ENCODE assay signal across 8 cellular contexts in genomic region chr19:18522124-18522861, GRCh38. TPM values are rescaled to one million over a fixed set of nuclear protein-coding genes. Genes with fewer than 3 reads are reported as not detected.
DNase-seq lines count a peak whose midpoint lies in the region; ATAC-seq, FAIRE-seq and TF ChIP-seq lines count a peak whose summit lies in the region.

No MANE protein-coding gene starts in this region.

- no peaks in the 10 kb centered on the region for H3K27me3 Mint-ChIP-seq in activated naive CD8-positive, alpha-beta T cell treated with anti-CD3 and anti-CD28 coated beads, Interleukin-2, amount 10 ng/mL, durations not matched to agents 7 days and 5 days

- H3K4me1 Mint-ChIP-seq in activated naive CD8-positive, alpha-beta T cell treated with anti-CD3 and anti-CD28 coated beads, Interleukin-2, amount 10 ng/mL, durations not matched to agents 7 days and 5 days, result peaks cover 5% of the 10 kb centered on the region

- FAIRE-seq in pancreas (lab: Jason Lieb, UNC), result peak; percentile 97

- H3K36me3 Mint-ChIP-seq in activated naive CD8-positive, alpha-beta T cell treated with anti-CD3 and anti-CD28 coated beads, Interleukin-2, amount 10 ng/mL, durations not matched to agents 7 days and 5 days, result no peaks in the 10 kb centered on the region

- POLR2A ChIA-PET in activated naive CD8-positive, alpha-beta T cell treated with anti-CD3 and anti-CD28 coated beads, Interleukin-2, amount 10 ng/mL, durations not matched to agents 7 days and 5 days (lab: Charles Lee), result interaction anchor here (0.6 to 5.3 kb wide), 16 partner anchors 9 to 994 kb away, joined by 3 to 40 read pairs (median 7); partner anchors contain the start of genes FKBP8, KXD1, NDUFA13 and REX1BD

- TF ChIP-seq CTCF in GM12864 (IDR thresholded peaks at IDR 0.05; ENCODE audit: low read depth, low read length, missing control alignments), result no peak
- peak in 1 of 4 donors; percentile 11 for TF ChIP-seq CTCF in pancreas (IDR thresholded peaks at IDR 0.05)
- peak in 1 of 2 experiments; percentile 9 for TF ChIP-seq CTCF in tibial artery (IDR thresholded peaks at IDR 0.05)

- H3K27me3 ChIP-seq in pancreas (no peaks in the 10 kb centered on the region), tibial artery (no peaks in the 10 kb centered on the region)

- intact Hi-C loops in Right ventricle myocardium superior (cut with DNase I), result no loop called here
- intact Hi-C loops in pancreas (cut with DNase I), result no loop called here
- intact Hi-C loops in tibial artery (cut with DNase I; ENCODE audit: low total_unique reads), result loop anchor here (5.0 kb wide), 1 partner anchor 55 kb away; no protein-coding TSS in a partner anchor

- no peaks in the 10 kb centered on the region for H3K9me3 Mint-ChIP-seq in activated naive CD8-positive, alpha-beta T cell treated with anti-CD3 and anti-CD28 coated beads, Interleukin-2, amount 10 ng/mL, durations not matched to agents 7 days and 5 days

- DNase-seq in GM12864 (ENCODE audit: low read depth) (peak; percentile 99), NCI-H1105 treated with DMSO at 0.1 percent for 48 hours (lab: John Stamatoyannopoulos, UW) (peak; percentile 100), SKM-1 treated with dmso at 0.1 percent for 144 hours (lab: John Stamatoyannopoulos, UW; ENCODE audit: unreplicated experiment) (peak; percentile 100), Right ventricle myocardium superior (peak; percentile 100), pancreas (peak; percentile 100), tibial artery (peak; percentile 100)
- peak; percentile 100 for DNase-seq in activated naive CD8-positive, alpha-beta T cell treated with anti-CD3 and anti-CD28 coated beads, Interleukin-2, amount 10 ng/mL, durations not matched to agents 7 days and 5 days

- H3K36me3 ChIP-seq in pancreas (no peaks in the 10 kb centered on the region), tibial artery (no peaks in the 10 kb centered on the region)

- H3K4me1 ChIP-seq in pancreas (peaks cover 5 to 8% (median 6%) of the 10 kb centered on the region in 3 donors), tibial artery (peaks cover 0 to 19% (median 9%) of the 10 kb centered on the region in 4 donors)

- 1 to 2% methylated on average over 44 to 51 of the region's 51 CpGs for WGBS in pancreas, 2 donors

- ATAC-seq in HG02678 (IDR thresholded peaks at IDR 0.05; ENCODE audit: unreplicated experiment) (peak; percentile 83), Right ventricle myocardium superior (ENCODE audit: poor library complexity) (peak; percentile 93), pancreas (peak; percentile 86 to 90 (median 88))
- ATAC-seq in activated naive CD8-positive, alpha-beta T cell treated with anti-CD3 and anti-CD28 coated beads, Interleukin-2, amount 10 ng/mL, durations not matched to agents 7 days and 5 days (ENCODE audit: low read depth), result peak; percentile 92

- H3K27ac Mint-ChIP-seq in activated naive CD8-positive, alpha-beta T cell treated with anti-CD3 and anti-CD28 coated beads, Interleukin-2, amount 10 ng/mL, durations not matched to agents 7 days and 5 days, result peak overlapping the region; percentile 95

- H3K27ac ChIP-seq in pancreas, result peak overlapping the region; percentile 90 to 97 (median 92)
- peak overlapping the region; percentile 95 to 99 for H3K27ac ChIP-seq in tibial artery

- H3K9me3 ChIP-seq in pancreas (no peaks in the 10 kb centered on the region), tibial artery (no peaks in the 10 kb centered on the region)

- peak overlapping the region; percentile 97 for H3K4me3 ChIP-seq in GM12864 (ENCODE audit: low read depth, low read length)
- H3K4me3 ChIP-seq in pancreas, result peak overlapping the region; percentile 99 to 100 (median 99)
- peak overlapping the region; percentile 94 to 98 for H3K4me3 ChIP-seq in tibial artery

- H3K4me3 Mint-ChIP-seq in activated naive CD8-positive, alpha-beta T cell treated with anti-CD3 and anti-CD28 coated beads, Interleukin-2, amount 10 ng/mL, durations not matched to agents 7 days and 5 days, result peak overlapping the region; percentile 98

RNA-seq across cellular contexts. Expression of gene ELL, which starts 0.4 kb away (rescaled TPM):
- total RNA-seq in activated naive CD8-positive, alpha-beta T cell treated with anti-CD3 and anti-CD28 coated beads, Interleukin-2, amount 10 ng/mL, durations not matched to agents 7 days and 5 days, result 10 to 100 TPM; 28.5 to 31.2 TPM
- total RNA-seq in Right ventricle myocardium superior (7.5 TPM), pancreas (10 to 100 TPM in 1 of 6 donors, 1 to 10 TPM in 5; 5.8 to 10.5 (median 9.3) TPM)
- 10 to 100 TPM; 10.3 to 13.4 TPM for polyA plus RNA-seq in pancreas

RNA-seq across cellular contexts. Expression of gene FKBP8, which starts 21.1 kb away (rescaled TPM):
- total RNA-seq in activated naive CD8-positive, alpha-beta T cell treated with anti-CD3 and anti-CD28 coated beads, Interleukin-2, amount 10 ng/mL, durations not matched to agents 7 days and 5 days, result 100 to 1,000 TPM; 261 to 275 TPM
- total RNA-seq in Right ventricle myocardium superior (182 TPM), pancreas (100 to 1,000 TPM in 2 of 6 donors, 10 to 100 TPM in 4; 73.8 to 104 (median 87.9) TPM)
- 100 to 1,000 TPM; 198 to 218 TPM for polyA plus RNA-seq in pancreas

RNA-seq across cellular contexts. Expression of gene KXD1, which starts 35.4 kb away (rescaled TPM):
- total RNA-seq in activated naive CD8-positive, alpha-beta T cell treated with anti-CD3 and anti-CD28 coated beads, Interleukin-2, amount 10 ng/mL, durations not matched to agents 7 days and 5 days, result 100 to 1,000 TPM in 1 of 2 experiments, 10 to 100 TPM in 1; 96.7 to 105 TPM
- total RNA-seq in Right ventricle myocardium superior (44.4 TPM), pancreas (10 to 100 TPM; 33.4 to 46.2 (median 41.9) TPM)
- 10 to 100 TPM; 48.7 to 66.9 TPM for polyA plus RNA-seq in pancreas

RNA-seq across cellular contexts. Expression of gene UBA52, which starts 49.4 kb away (rescaled TPM):
- 1,000 to 10,000 TPM; 1,538 to 1,547 TPM for total RNA-seq in activated naive CD8-positive, alpha-beta T cell treated with anti-CD3 and anti-CD28 coated beads, Interleukin-2, amount 10 ng/mL, durations not matched to agents 7 days and 5 days
- total RNA-seq in Right ventricle myocardium superior (684 TPM), pancreas (100 to 1,000 TPM; 522 to 838 (median 679) TPM)
- 100 to 1,000 TPM; 402 to 680 TPM for polyA plus RNA-seq in pancreas

Comparison
In these comparisons a context has a peak if more than half of its experiments do, and no peak if none do; other contexts are left out.
1. Peak in every context shown above with its lines: DNase-seq, ATAC-seq, H3K4me3 ChIP-seq and H3K27ac ChIP-seq.